ENCODE assay signal across 15 cellular contexts in genomic region chr6:153625089-153625488, GRCh38.
DNase-seq lines count a peak whose midpoint lies in the region; ATAC-seq and TF ChIP-seq lines count a peak whose summit lies in the region.
"Had no signal": no experiment of that assay in that cellular context is flagged by ENCODE, and none has a peak within 500 bp of the region (broad histone marks: within the 10 kb centered on the region; RNA-seq: fewer than 3 reads in every experiment).

No MANE protein-coding gene starts in this region.

- H3K36me3 ChIP-seq in mammary epithelial cell (ENCODE audit: insufficient read depth, low read length) (no peaks in the 10 kb centered on the region), testis (ENCODE audit: low read depth, missing control alignments) (no peaks in the 10 kb centered on the region), suprapubic skin (no peaks in the 10 kb centered on the region)
- H3K36me3 ChIP-seq: esophagus muscularis mucosa, uterus had no signal

- 4% methylated on average over 3 of the region's 3 CpGs for WGBS in mammary epithelial cell (ENCODE audit: low coverage, missing lambda C conversion rate)
- 10 to 26% methylated on average over 3 of the region's 3 CpGs for WGBS in testis, 2 donors
- WGBS in suprapubic skin = 33% methylated on average over 3 of the region's 3 CpGs

- peak; percentile 66 for DNase-seq in MCF 10A (ENCODE audit: unreplicated experiment)
- DNase-seq in mammary epithelial cell = no peak
- DNase-seq in WTC11 (ENCODE audit: low spot score) = no peak
- peak; percentile 9 for DNase-seq in iris pigment epithelial cell (ENCODE audit: low read depth)
- peak; percentile 83 for DNase-seq in testis
- DNase-seq in suprapubic skin (ENCODE audit: low spot score in 2 of 2) = no peak
- DNase-seq in activated T-cell treated with anti-CD3 and anti-CD28 coated beads for 4 hours = no peak
- no peak for DNase-seq in activated CD4-positive, alpha-beta memory T cell treated with anti-CD3 and anti-CD28 coated beads, Interleukin-2, amount 10 ng/mL, durations not matched to agents 7 days and 5 days
- DNase-seq: activated CD4-positive, alpha-beta T cell treated with anti-CD3 and anti-CD28 coated beads, Interleukin-2, amount 50 U/mL, for 1 hour; naive thymus-derived CD8-positive, alpha-beta T cell; NCI-H1694 treated with DMSO at 0.1 percent for 48 hours; stimulated activated CD4-positive, alpha-beta T cell treated with anti-CD3 and anti-CD28 coated beads, Interleukin-12 subunit alpha, Interleukin-12 subunit beta, amount 100 ng/mL, for 4 hours; uterus had no signal

- H3K9me3 ChIP-seq in mammary epithelial cell (replicated peaks; ENCODE audit: insufficient read depth, low read length) (no peaks in the 10 kb centered on the region), testis (no peaks in the 10 kb centered on the region), suprapubic skin (no peaks in the 10 kb centered on the region)
- H3K9me3 ChIP-seq: A549, esophagus muscularis mucosa, uterus had no signal

- H3K27ac ChIP-seq in mammary epithelial cell (ENCODE audit: insufficient read depth, low read depth, low read length) (no peak overlapping the region), testis (no peak overlapping the region), suprapubic skin (no peak overlapping the region)
- H3K27ac ChIP-seq: A549, esophagus muscularis mucosa, uterus had no signal

- no peaks in the 10 kb centered on the region for H3K36me3 Mint-ChIP-seq in MCF 10A (ENCODE audit: insufficient read depth, unreplicated experiment)
- no peaks in the 10 kb centered on the region for H3K36me3 Mint-ChIP-seq in WTC11
- no peaks in the 10 kb centered on the region for H3K36me3 Mint-ChIP-seq in activated CD4-positive, alpha-beta memory T cell treated with anti-CD3 and anti-CD28 coated beads, Interleukin-2, amount 10 ng/mL, durations not matched to agents 7 days and 5 days (ENCODE audit: low read depth)
- H3K36me3 Mint-ChIP-seq: naive thymus-derived CD8-positive, alpha-beta T cell had no signal

- intact Hi-C loops in MCF 10A (cut with micrococcal nuclease) = no loop called here
- intact Hi-C loops in mammary epithelial cell (cut with micrococcal nuclease) = no loop called here
- intact Hi-C loops in testis (cut with DNase I; ENCODE audit: low total_unique reads) = no loop called here

- H4K20me1 ChIP-seq in mammary epithelial cell (ENCODE audit: insufficient read depth, low read length) = no peaks in the 10 kb centered on the region

- no peak overlapping the region for H2AFZ ChIP-seq in mammary epithelial cell (ENCODE audit: low read depth, low read length)

- H3K4me3 ChIP-seq in mammary epithelial cell (replicated peaks in 1 of 3; ENCODE audit: insufficient read depth in 1 of 3, low read depth in 2 of 3, low read length in 3 of 3) (no peak overlapping the region), testis (no peak overlapping the region), suprapubic skin (no peak overlapping the region)
- H3K4me3 ChIP-seq: A549, esophagus muscularis mucosa, uterus had no signal

- in situ Hi-C loops in mammary epithelial cell (cut with MboI; ENCODE audit: low sequenced_read_pairs in 2 of 2) = no loop called here

- ATAC-seq in WTC11 = peak; percentile 62
- ATAC-seq: A549; naive thymus-derived CD8-positive, alpha-beta T cell had no signal

- H3K9ac ChIP-seq in mammary epithelial cell (ENCODE audit: insufficient read depth, low read length) = no peak overlapping the region

- H3K9me3 Mint-ChIP-seq in MCF 10A (ENCODE audit: unreplicated experiment) = peaks cover 7% of the 10 kb centered on the region
- H3K9me3 Mint-ChIP-seq in WTC11 = no peaks in the 10 kb centered on the region
- H3K9me3 Mint-ChIP-seq in activated CD4-positive, alpha-beta memory T cell treated with anti-CD3 and anti-CD28 coated beads, Interleukin-2, amount 10 ng/mL, durations not matched to agents 7 days and 5 days = peaks cover 4% of the 10 kb centered on the region

- dilution Hi-C loops in mammary epithelial cell (cut with HindIII; ENCODE audit: low sequenced_read_pairs) = no loop called here

- no peak overlapping the region for H3K27ac Mint-ChIP-seq in MCF 10A (ENCODE audit: low read depth, unreplicated experiment)
- H3K27ac Mint-ChIP-seq in WTC11 = peak overlapping the region; percentile 54; the same call in 1 of the 2 replicates
- no peak overlapping the region for H3K27ac Mint-ChIP-seq in activated CD4-positive, alpha-beta memory T cell treated with anti-CD3 and anti-CD28 coated beads, Interleukin-2, amount 10 ng/mL, durations not matched to agents 7 days and 5 days
- H3K27ac Mint-ChIP-seq: naive thymus-derived CD8-positive, alpha-beta T cell had no signal

- H3K4me3 Mint-ChIP-seq in MCF 10A (ENCODE audit: unreplicated experiment) = no peak overlapping the region
- H3K4me3 Mint-ChIP-seq in WTC11 = no peak overlapping the region
- no peak overlapping the region for H3K4me3 Mint-ChIP-seq in activated CD4-positive, alpha-beta memory T cell treated with anti-CD3 and anti-CD28 coated beads, Interleukin-2, amount 10 ng/mL, durations not matched to agents 7 days and 5 days
- H3K4me3 Mint-ChIP-seq: naive thymus-derived CD8-positive, alpha-beta T cell had no signal

- H3K27me3 Mint-ChIP-seq in MCF 10A (ENCODE audit: insufficient read depth, unreplicated experiment) = no peaks in the 10 kb centered on the region
- no peaks in the 10 kb centered on the region; the same call in 1 of the 2 replicates for H3K27me3 Mint-ChIP-seq in WTC11 (ENCODE audit: low read depth)
- no peaks in the 10 kb centered on the region for H3K27me3 Mint-ChIP-seq in activated CD4-positive, alpha-beta memory T cell treated with anti-CD3 and anti-CD28 coated beads, Interleukin-2, amount 10 ng/mL, durations not matched to agents 7 days and 5 days
- H3K27me3 Mint-ChIP-seq: naive thymus-derived CD8-positive, alpha-beta T cell had no signal

- no peaks in the 10 kb centered on the region for H3K27me3 ChIP-seq in mammary epithelial cell (ENCODE audit: insufficient read depth, low read length)
- no peaks in the 10 kb centered on the region for H3K27me3 ChIP-seq in testis
- no peaks in the 10 kb centered on the region for H3K27me3 ChIP-seq in suprapubic skin
- H3K27me3 ChIP-seq: esophagus muscularis mucosa, uterus had no signal

- POLR2A ChIA-PET in MCF 10A (lab: Yijun Ruan, JAX) = interaction anchor here (0.6 to 1.4 kb wide), 2 partner anchors 52 to 314 kb away, joined by 3 read pairs; no protein-coding TSS in a partner anchor
- POLR2A ChIA-PET in WTC11 (lab: Charles Lee) = no interaction called here
- POLR2A ChIA-PET in activated CD4-positive, alpha-beta memory T cell treated with anti-CD3 and anti-CD28 coated beads, Interleukin-2, amount 10 ng/mL, durations not matched to agents 7 days and 5 days (lab: Charles Lee) = no interaction called here

- no peak for TF ChIP-seq EP300 in suprapubic skin (IDR thresholded peaks at IDR 0.05)

- H3K4me2 ChIP-seq in mammary epithelial cell (ENCODE audit: insufficient read depth, low read depth, low read length) = no peak overlapping the region
- H3K4me2 ChIP-seq: A549 had no signal

- BruUV-seq in MCF 10A (replicated peaks; lab: Mats Ljungman, UMichigan) (no TSS peak), mammary epithelial cell (replicated peaks; lab: Mats Ljungman, UMichigan) (no TSS peak)

- no peak for TF ChIP-seq POLR2A in testis (IDR thresholded peaks at IDR 0.05)
- no peak for TF ChIP-seq POLR2A in suprapubic skin (IDR thresholded peaks at IDR 0.05)

- H3K79me2 ChIP-seq in mammary epithelial cell (ENCODE audit: insufficient read depth, low read length) = no peaks in the 10 kb centered on the region

- TF ChIP-seq CTCF in MCF 10A (IDR thresholded peaks at IDR 0.05; ENCODE audit: unreplicated experiment) (no peak), mammary epithelial cell (conservative IDR thresholded peaks at IDR 0.05 in 1 of 2, IDR thresholded peaks at IDR 0.05 in 1 of 2; ENCODE audit: extremely low read depth in 1 of 2, insufficient read depth in 1 of 2, low read depth in 1 of 2, low read length in 2 of 2) (no peak), WTC11 (IDR thresholded peaks at IDR 0.05) (no peak), testis (IDR thresholded peaks at IDR 0.05) (no peak), suprapubic skin (IDR thresholded peaks at IDR 0.05) (no peak)

- H3K4me1 ChIP-seq in mammary epithelial cell (ENCODE audit: insufficient read depth, low read length) = no peaks in the 10 kb centered on the region
- H3K4me1 ChIP-seq in testis = no peaks in the 10 kb centered on the region
- H3K4me1 ChIP-seq in suprapubic skin = no peaks in the 10 kb centered on the region
- H3K4me1 ChIP-seq: A549, uterus had no signal

- H3K4me1 Mint-ChIP-seq in MCF 10A (ENCODE audit: insufficient read depth, unreplicated experiment) (peaks cover 14% of the 10 kb centered on the region), WTC11 (peaks cover 6% of the 10 kb centered on the region)
- no peaks in the 10 kb centered on the region for H3K4me1 Mint-ChIP-seq in activated CD4-positive, alpha-beta memory T cell treated with anti-CD3 and anti-CD28 coated beads, Interleukin-2, amount 10 ng/mL, durations not matched to agents 7 days and 5 days
- H3K4me1 Mint-ChIP-seq: naive thymus-derived CD8-positive, alpha-beta T cell had no signal

- CTCF ChIA-PET in MCF 10A (lab: Yijun Ruan, JAX) = interaction anchor here (0.6 kb wide), 1 partner anchor 193 kb away, joined by 3 read pairs; no protein-coding TSS in a partner anchor
- CTCF ChIA-PET in mammary epithelial cell (lab: Charles Lee; ENCODE audit: low non-redundant PET) = no interaction called here
- CTCF ChIA-PET in WTC11 (lab: Charles Lee) = interaction anchor here (0.6 kb wide), 1 partner anchor 485 kb away, joined by 4 read pairs; no protein-coding TSS in a partner anchor
- CTCF ChIA-PET in activated CD4-positive, alpha-beta memory T cell treated with anti-CD3 and anti-CD28 coated beads, Interleukin-2, amount 10 ng/mL, durations not matched to agents 7 days and 5 days (lab: Charles Lee) = no interaction called here

TF ChIP-seq in WTC11, 78 proteins besides CTCF, POLR2A, EP300 and RAD21 (continues in another document):
- TF ChIP-seq ELF4 (CRISPR knock-in tag; IDR thresholded peaks at IDR 0.05; ENCODE audit: low read depth) (no peak), PRRX2 (CRISPR knock-in tag; IDR thresholded peaks at IDR 0.05) (no peak), ZNF263 (CRISPR knock-in tag; IDR thresholded peaks at IDR 0.05; ENCODE audit: low read depth) (no peak), ATF1 (CRISPR knock-in tag; IDR thresholded peaks at IDR 0.05) (no peak), GRHL2 (CRISPR knock-in tag; IDR thresholded peaks at IDR 0.05; ENCODE audit: insufficient replicate concordance, severe bottlenecking) (no peak), IRF2 (CRISPR knock-in tag; IDR thresholded peaks at IDR 0.05; ENCODE audit: borderline replicate concordance, low read depth) (no peak)

Comparison
In these comparisons a context has a peak if more than half of its experiments do, and no peak if none do; other contexts are left out.
1. DNase-seq: peak in MCF 10A (single experiment), iris pigment epithelial cell (single experiment) and testis (single experiment); none in mammary epithelial cell (single experiment), WTC11 (single experiment), suprapubic skin (0 of 2), activated T-cell treated with anti-CD3 and anti-CD28 coated beads for 4 hours (single experiment) and activated CD4-positive, alpha-beta memory T cell treated with anti-CD3 and anti-CD28 coated beads, Interleukin-2, amount 10 ng/mL, durations not matched to agents 7 days and 5 days (single experiment).
2. CTCF ChIA-PET loops: an anchor here in MCF 10A (0.6 kb wide) and WTC11 (0.6 kb wide); none called in mammary epithelial cell and activated CD4-positive, alpha-beta memory T cell treated with anti-CD3 and anti-CD28 coated beads, Interleukin-2, amount 10 ng/mL, durations not matched to agents 7 days and 5 days.